Comparison of ENCODE assay signal across 8 cellular contexts in genomic region chr1:197902454-197903195, GRCh38. TPM values are rescaled to one million over a fixed set of nuclear protein-coding genes. Genes with fewer than 3 reads are reported as not detected.
DNase-seq lines count a peak whose midpoint lies in the region; ATAC-seq and TF ChIP-seq lines count a peak whose summit lies in the region.

Gene C1orf53 (plus strand): TSS chr1:197902630. CDS start chr1:197902650, 20 bp downstream.

- intact Hi-C loops in esophagus muscularis mucosa (cut with DNase I) = loop anchor here (10.0 kb wide), 2 partner anchors 128 to 252 kb away; partner anchors contain the start of genes DENND1B and NEK7

- peaks cover 44% of the 10 kb centered on the region for H3K27me3 Mint-ChIP-seq in activated T-cell treated with anti-CD3 and anti-CD28 coated beads, Interleukin-2, amount 50 U/mL, for 4 hours (ENCODE audit: low read depth)
- peaks cover 42 to 48% (median 48%) of the 10 kb centered on the region in 3 donors for H3K27me3 Mint-ChIP-seq in naive B cell

- no peaks in the 10 kb centered on the region for H3K36me3 Mint-ChIP-seq in activated T-cell treated with anti-CD3 and anti-CD28 coated beads, Interleukin-2, amount 50 U/mL, for 4 hours (ENCODE audit: insufficient read depth)
- H3K36me3 Mint-ChIP-seq in naive B cell = peaks cover 0 to 1% of the 10 kb centered on the region in 2 donors
- H3K36me3 Mint-ChIP-seq in stimulated activated effector memory CD8-positive, alpha-beta T cell treated with anti-CD3 and anti-CD28 coated beads, Interleukin-12 subunit alpha, Interleukin-12 subunit beta, amount 100 ng/mL, for 72 hours = no peaks in the 10 kb centered on the region

- no peaks in the 10 kb centered on the region for H3K36me3 ChIP-seq in HUES6 (ENCODE audit: control insufficient read depth, insufficient read depth, low read length)
- no peaks in the 10 kb centered on the region for H3K36me3 ChIP-seq in esophagus muscularis mucosa

- 1% methylated on average over 17 of the region's 90 CpGs for WGBS in esophagus muscularis mucosa

- DNase-seq in DMS 273 treated with DMSO at 0.1 percent for 48 hours (lab: John Stamatoyannopoulos, UW) = peak; percentile 49
- DNase-seq in OCI-M1 (lab: John Stamatoyannopoulos, UW) = peak; percentile 94
- DNase-seq in activated T-cell treated with anti-CD3 and anti-CD28 coated beads, Interleukin-2, amount 50 U/mL, for 4 hours = peak; percentile 69
- no peak for DNase-seq in esophagus muscularis mucosa (ENCODE audit: extremely low spot score)
- peak; percentile 77 for DNase-seq in naive B cell
- DNase-seq in stimulated activated effector memory CD8-positive, alpha-beta T cell treated with anti-CD3 and anti-CD28 coated beads, Interleukin-12 subunit alpha, Interleukin-12 subunit beta, amount 100 ng/mL, for 72 hours (ENCODE audit: low spot score in 2 of 2) = peak; percentile 78 to 91

- ATAC-seq in GM21515 (IDR thresholded peaks at IDR 0.05; ENCODE audit: unreplicated experiment) (peak; percentile 98), naive B cell (ENCODE audit: low read depth in 2 of 2) (peak; percentile 88)
- ATAC-seq in activated T-cell treated with anti-CD3 and anti-CD28 coated beads, Interleukin-2, amount 50 U/mL, for 4 hours = peak; percentile 93 to 96
- peak; percentile 96 for ATAC-seq in stimulated activated effector memory CD8-positive, alpha-beta T cell treated with anti-CD3 and anti-CD28 coated beads, Interleukin-12 subunit alpha, Interleukin-12 subunit beta, amount 100 ng/mL, for 72 hours

- peak within 1 kb of the TSS; percentile 88 for H3K4me3 Mint-ChIP-seq in activated T-cell treated with anti-CD3 and anti-CD28 coated beads, Interleukin-2, amount 50 U/mL, for 4 hours
- H3K4me3 Mint-ChIP-seq in naive B cell = peak within 1 kb of the TSS; percentile 80 to 94 (median 90)
- H3K4me3 Mint-ChIP-seq in stimulated activated effector memory CD8-positive, alpha-beta T cell treated with anti-CD3 and anti-CD28 coated beads, Interleukin-12 subunit alpha, Interleukin-12 subunit beta, amount 100 ng/mL, for 72 hours = peak within 1 kb of the TSS; percentile 73

- H3K4me3 ChIP-seq in HUES6 (ENCODE audit: low read depth, low read length) (peak within 1 kb of the TSS; percentile 78), esophagus muscularis mucosa (peak within 1 kb of the TSS; percentile 75 to 81 (median 79))

- no peaks in the 10 kb centered on the region for H3K9me3 Mint-ChIP-seq in activated T-cell treated with anti-CD3 and anti-CD28 coated beads, Interleukin-2, amount 50 U/mL, for 4 hours
- no peaks in the 10 kb centered on the region for H3K9me3 Mint-ChIP-seq in naive B cell
- H3K9me3 Mint-ChIP-seq in stimulated activated effector memory CD8-positive, alpha-beta T cell treated with anti-CD3 and anti-CD28 coated beads, Interleukin-12 subunit alpha, Interleukin-12 subunit beta, amount 100 ng/mL, for 72 hours = no peaks in the 10 kb centered on the region

- H3K27ac Mint-ChIP-seq in naive B cell = peak within 1 kb of the TSS in 3 of 6 donors; percentile 34 to 84 (median 39)
- peak within 1 kb of the TSS; percentile 85 for H3K27ac Mint-ChIP-seq in stimulated activated effector memory CD8-positive, alpha-beta T cell treated with anti-CD3 and anti-CD28 coated beads, Interleukin-12 subunit alpha, Interleukin-12 subunit beta, amount 100 ng/mL, for 72 hours

- TF ChIP-seq CTCF in esophagus muscularis mucosa (IDR thresholded peaks at IDR 0.05) = peak in 1 of 3 experiments; percentile 11

- H3K4me1 Mint-ChIP-seq in activated T-cell treated with anti-CD3 and anti-CD28 coated beads, Interleukin-2, amount 50 U/mL, for 4 hours (ENCODE audit: low read depth) = peaks cover 14% of the 10 kb centered on the region
- H3K4me1 Mint-ChIP-seq in naive B cell = peaks cover 12 to 19% (median 13%) of the 10 kb centered on the region in 3 donors
- peaks cover 11% of the 10 kb centered on the region for H3K4me1 Mint-ChIP-seq in stimulated activated effector memory CD8-positive, alpha-beta T cell treated with anti-CD3 and anti-CD28 coated beads, Interleukin-12 subunit alpha, Interleukin-12 subunit beta, amount 100 ng/mL, for 72 hours

- H3K9ac ChIP-seq in HUES6 (ENCODE audit: low read length) = peak within 1 kb of the TSS; percentile 92

- H3K27me3 ChIP-seq in HUES6 (ENCODE audit: control insufficient read depth, insufficient read depth, low read length) (peaks cover 61% of the 10 kb centered on the region), esophagus muscularis mucosa (peaks cover 0 to 32% (median 9%) of the 10 kb centered on the region in 4 donors)

- H3K27ac ChIP-seq in HUES6 (ENCODE audit: low read depth, low read length) (peak within 1 kb of the TSS; percentile 75), esophagus muscularis mucosa (replicated peaks in 1 of 4) (peak within 1 kb of the TSS; percentile 83 to 88 (median 88))

- peaks cover 12% of the 10 kb centered on the region; the same call in 1 of the 2 replicates for H3K4me1 ChIP-seq in HUES6 (ENCODE audit: control insufficient read depth, insufficient read depth, low read length)
- peaks cover 5 to 16% (median 10%) of the 10 kb centered on the region in 4 donors for H3K4me1 ChIP-seq in esophagus muscularis mucosa

- TF ChIP-seq POLR2A in esophagus muscularis mucosa (IDR thresholded peaks at IDR 0.05; ENCODE audit: low read depth) = no peak

- H3K9me3 ChIP-seq in HUES6 (ENCODE audit: control insufficient read depth, insufficient read depth, low read depth, low read length) = no peaks in the 10 kb centered on the region
- H3K9me3 ChIP-seq in esophagus muscularis mucosa = no peaks in the 10 kb centered on the region

- no peak for TF ChIP-seq EP300 in esophagus muscularis mucosa (IDR thresholded peaks at IDR 0.05)

RNA-seq across cellular contexts. Expression of gene C1orf53, which starts in this region (rescaled TPM):
- total RNA-seq in activated T-cell treated with anti-CD3 and anti-CD28 coated beads, Interleukin-2, amount 50 U/mL, for 4 hours = 1 to 10 TPM in 2 of 3 donors, under 1 TPM in 1; 0.68 to 2.5 (median 2.4) TPM
- total RNA-seq in esophagus muscularis mucosa = 1 to 10 TPM in 1 of 4 donors, under 1 TPM in 1, not detected in 2; 0.83 to 5.4 TPM
- polyA plus RNA-seq in naive B cell (ENCODE audit: low read depth in 6 of 6) = not detected

Comparison
In these comparisons a context has a peak if more than half of its experiments do, and no peak if none do; other contexts are left out.
1. Peak in DNase-seq and ATAC-seq in naive B cell; RNA of the gene not detected or under 1 TPM.